9 cellular contexts compared by ENCODE assay signal in genomic region chr1:247415423-247416361, GRCh38. TPM values are rescaled to one million over a fixed set of nuclear protein-coding genes. Genes with fewer than 3 reads are reported as not detected.
DNase-seq lines count a peak whose midpoint lies in the region; ATAC-seq and TF ChIP-seq lines count a peak whose summit lies in the region.
"Had no signal": no experiment of that assay in that cellular context is flagged by ENCODE, and none has a peak within 500 bp of the region (broad histone marks: within the 10 kb centered on the region; RNA-seq: fewer than 3 reads in every experiment).

TSS of gene NLRP3 (plus strand) at chr1:247416173. CDS start at chr1:247418801, 2,628 bp downstream.

- intact Hi-C loops in Caco-2 (cut with micrococcal nuclease; ENCODE audit: unreplicated experiment) (no loop called here), mucosa of descending colon (cut with DNase I, micrococcal nuclease) (no loop called here)

- no peaks in the 10 kb centered on the region for H3K27me3 ChIP-seq in Caco-2 (replicated peaks; ENCODE audit: control insufficient read depth, insufficient read depth, low read length)
- H3K27me3 ChIP-seq: cardiac muscle cell had no signal

- no peak for TF ChIP-seq CTCF in Caco-2 (IDR thresholded peaks at IDR 0.05; ENCODE audit: insufficient read depth in 1 of 2, low read depth in 1 of 2, low read length in 1 of 2, severe bottlenecking in 1 of 2, unreplicated experiment in 1 of 2)
- TF ChIP-seq CTCF in mucosa of descending colon (IDR thresholded peaks at IDR 0.05), result no peak

- H3K4me3 ChIP-seq in Caco-2 (ENCODE audit: low read depth, low read length) (no peak within 1 kb of the TSS), mucosa of descending colon (no peak within 1 kb of the TSS)
- H3K4me3 ChIP-seq: cardiac muscle cell had no signal

- H3K9me3 ChIP-seq in Caco-2 (no peaks in the 10 kb centered on the region), mucosa of descending colon (no peaks in the 10 kb centered on the region)

- H3K4me1 Mint-ChIP-seq in Caco-2 (ENCODE audit: low read depth, unreplicated experiment), result peaks cover 8% of the 10 kb centered on the region
- H3K4me1 Mint-ChIP-seq in T-helper 1 cell treated with Interleukin-12 subunit alpha and Interleukin-12 subunit beta and Interleukin-4 antibody, amounts not matched to agents 30 μg/mL and 1 μg/mL, for 36 hours (ENCODE audit: low read depth), result peaks cover 23% of the 10 kb centered on the region

- peak within 1 kb of the TSS; percentile 83 for H3K27ac Mint-ChIP-seq in Caco-2 (ENCODE audit: unreplicated experiment)
- peak within 1 kb of the TSS; percentile 6 for H3K27ac Mint-ChIP-seq in T-helper 1 cell treated with Interleukin-12 subunit alpha and Interleukin-12 subunit beta and Interleukin-4 antibody, amounts not matched to agents 30 μg/mL and 1 μg/mL, for 36 hours

- peaks cover 4% of the 10 kb centered on the region for H3K36me3 Mint-ChIP-seq in Caco-2 (ENCODE audit: insufficient read depth, unreplicated experiment)
- H3K36me3 Mint-ChIP-seq in T-helper 1 cell treated with Interleukin-12 subunit alpha and Interleukin-12 subunit beta and Interleukin-4 antibody, amounts not matched to agents 30 μg/mL and 1 μg/mL, for 36 hours (ENCODE audit: low read depth), result no peaks in the 10 kb centered on the region

- H3K4me3 Mint-ChIP-seq in Caco-2 (ENCODE audit: unreplicated experiment), result no peak within 1 kb of the TSS
- peak within 1 kb of the TSS; percentile 61 for H3K4me3 Mint-ChIP-seq in T-helper 1 cell treated with Interleukin-12 subunit alpha and Interleukin-12 subunit beta and Interleukin-4 antibody, amounts not matched to agents 30 μg/mL and 1 μg/mL, for 36 hours

- ATAC-seq in HG03159 (IDR thresholded peaks at IDR 0.05; ENCODE audit: unreplicated experiment) (peak; percentile 66), mucosa of descending colon (peak; percentile 76), HG02938 (IDR thresholded peaks at IDR 0.05; ENCODE audit: unreplicated experiment) (no peak), HG03457 (IDR thresholded peaks at IDR 0.05; ENCODE audit: unreplicated experiment) (no peak)

- BruUV-seq in Caco-2 (replicated peaks; lab: Mats Ljungman, UMichigan), result no TSS peak

- in situ Hi-C loops in T47D (cut with HindIII; ENCODE audit: low pct_unique_long_range_greater_than_20kb, low sequenced_read_pairs), result no loop called here

- POLR2A ChIA-PET in Caco-2 (lab: Charles Lee), result no interaction called here

- peaks cover 5% of the 10 kb centered on the region for H3K27me3 Mint-ChIP-seq in Caco-2 (ENCODE audit: insufficient read depth, unreplicated experiment)
- peaks cover 62% of the 10 kb centered on the region for H3K27me3 Mint-ChIP-seq in T-helper 1 cell treated with Interleukin-12 subunit alpha and Interleukin-12 subunit beta and Interleukin-4 antibody, amounts not matched to agents 30 μg/mL and 1 μg/mL, for 36 hours (ENCODE audit: low read depth)

- H3K4me1 ChIP-seq in Caco-2 (no peaks in the 10 kb centered on the region), mucosa of descending colon (ENCODE audit: low read depth) (no peaks in the 10 kb centered on the region)

- CTCF ChIA-PET in Caco-2 (lab: Charles Lee), result no interaction called here

- DNase-seq in Caco-2, result no peak
- peak; percentile 20 to 51 for DNase-seq in T47D (ENCODE audit: low read depth in 1 of 2, low spot score in 1 of 2)
- peak in 2 of 3 donors; percentile 51 to 52 for DNase-seq in mucosa of descending colon
- DNase-seq in NCI-H146 (lab: John Stamatoyannopoulos, UW), result no peak

- H3K9me3 Mint-ChIP-seq in Caco-2 (ENCODE audit: unreplicated experiment), result no peaks in the 10 kb centered on the region
- H3K9me3 Mint-ChIP-seq in T-helper 1 cell treated with Interleukin-12 subunit alpha and Interleukin-12 subunit beta and Interleukin-4 antibody, amounts not matched to agents 30 μg/mL and 1 μg/mL, for 36 hours, result no peaks in the 10 kb centered on the region

- H3K36me3 ChIP-seq in Caco-2 (ENCODE audit: control insufficient read depth, insufficient read depth, low read length) (no peaks in the 10 kb centered on the region), mucosa of descending colon (ENCODE audit: low read depth) (no peaks in the 10 kb centered on the region)
- H3K36me3 ChIP-seq: cardiac muscle cell had no signal

RNA-seq across cellular contexts. Expression of gene NLRP3, which starts in this region (rescaled TPM):
- total RNA-seq in Caco-2 (2022) (not detected in 2 replicates), mucosa of descending colon (1 to 10 TPM in 1 of 3 donors, under 1 TPM in 2; 0.55 to 1.5 (median 0.89) TPM)

Comparison
In these comparisons a context has a peak if more than half of its experiments do, and no peak if none do; other contexts are left out.
1. DNase-seq: peak in T47D (2 of 2) and mucosa of descending colon (2 of 3); none in Caco-2 (0 of 2) and NCI-H146 (single experiment).
2. ATAC-seq: peak in HG03159 (single experiment) and mucosa of descending colon (single experiment); none in HG02938 (single experiment) and HG03457 (single experiment).